Comparison of ENCODE assay signal across 17 cellular contexts in genomic region chr12:132788375-132789098, GRCh38. TPM values are rescaled to one million over a fixed set of nuclear protein-coding genes. Genes with fewer than 3 reads are reported as not detected.
DNase-seq lines count a peak whose midpoint lies in the region; ATAC-seq and TF ChIP-seq lines count a peak whose summit lies in the region.
"Had no signal": no experiment of that assay in that cellular context is flagged by ENCODE, and none has a peak within 500 bp of the region (broad histone marks: within the 10 kb centered on the region; RNA-seq: fewer than 3 reads in every experiment).

No MANE protein-coding gene starts in this region.

- H3K9me3 ChIP-seq in RWPE2 (ENCODE audit: severe bottlenecking), result no peaks in the 10 kb centered on the region
- H3K9me3 ChIP-seq: BLaER1, gastroesophageal sphincter, thyroid gland had no signal

- CTCF ChIA-PET in Calu3 (lab: Charles Lee), result no interaction called here

- H3K4me1 Mint-ChIP-seq in Calu3 (ENCODE audit: low read depth, unreplicated experiment), result no peaks in the 10 kb centered on the region
- H3K4me1 Mint-ChIP-seq in naive thymus-derived CD8-positive, alpha-beta T cell, result peaks cover 0 to 11% (median 6%) of the 10 kb centered on the region in 4 donors

- H3K9me3 Mint-ChIP-seq in Calu3 (ENCODE audit: low read depth, unreplicated experiment), result no peaks in the 10 kb centered on the region
- no peaks in the 10 kb centered on the region for H3K9me3 Mint-ChIP-seq in naive thymus-derived CD8-positive, alpha-beta T cell

- H3K4me3 ChIP-seq in RWPE2 (ENCODE audit: severe bottlenecking) (no peak overlapping the region), foreskin fibroblast (ENCODE audit: low read depth in 1 of 2, low read length in 2 of 2) (no peak overlapping the region)
- H3K4me3 ChIP-seq: BLaER1, gastroesophageal sphincter, skin epidermis, thyroid gland had no signal

- no peak overlapping the region for H3K4me3 Mint-ChIP-seq in Calu3 (ENCODE audit: low read depth, unreplicated experiment)
- no peak overlapping the region for H3K4me3 Mint-ChIP-seq in naive thymus-derived CD8-positive, alpha-beta T cell

- ATAC-seq in RWPE2 (ENCODE audit: low read depth), result peak; percentile 32; the same call in 1 of the 3 replicates
- peak; percentile 32 for ATAC-seq in left colon
- ATAC-seq in HG03521 (IDR thresholded peaks at IDR 0.05; ENCODE audit: unreplicated experiment), result no peak
- no peak for ATAC-seq in naive thymus-derived CD8-positive, alpha-beta T cell
- ATAC-seq: gastroesophageal sphincter, left ventricle myocardium superior had no signal

- peaks cover 76% of the 10 kb centered on the region for H3K36me3 Mint-ChIP-seq in Calu3 (ENCODE audit: insufficient read depth, unreplicated experiment)
- H3K36me3 Mint-ChIP-seq in naive thymus-derived CD8-positive, alpha-beta T cell, result peaks cover 6 to 67% (median 17%) of the 10 kb centered on the region in 3 donors

- POLR2A ChIA-PET in naive thymus-derived CD8-positive, alpha-beta T cell (lab: Charles Lee), result interaction anchor here (1.3 kb wide), 1 partner anchor 9 kb away, joined by 5 read pairs; no protein-coding TSS in a partner anchor

- no TSS peak for BruUV-seq in Calu3 (replicated peaks; lab: Mats Ljungman, UMichigan)

- no peak for TF ChIP-seq CTCF in Calu3 (IDR thresholded peaks at IDR 0.05; ENCODE audit: unreplicated experiment)
- TF ChIP-seq CTCF in RWPE2 (IDR thresholded peaks at IDR 0.05; ENCODE audit: poor library complexity, severe bottlenecking), result no peak
- no peak for TF ChIP-seq CTCF in foreskin fibroblast (IDR thresholded peaks at IDR 0.05; ENCODE audit: low read depth, low read length)

- H3K36me3 ChIP-seq in RWPE2 (ENCODE audit: low read depth), result peaks cover 49% of the 10 kb centered on the region

- H3K4me1 ChIP-seq in RWPE2 (ENCODE audit: insufficient read depth, poor library complexity, severe bottlenecking), result no peaks in the 10 kb centered on the region
- H3K4me1 ChIP-seq: BLaER1, gastroesophageal sphincter, thyroid gland had no signal

- peak; percentile 66 for DNase-seq in AG08396 (ENCODE audit: low spot score)
- no peak for DNase-seq in Calu3
- no peak for DNase-seq in RWPE2 (ENCODE audit: low spot score)
- no peak for DNase-seq in left colon
- no peak for DNase-seq in foreskin fibroblast
- no peak for DNase-seq in naive thymus-derived CD8-positive, alpha-beta T cell
- DNase-seq: activated gamma-delta T cell treated with Interleukin-2 at 50 U/mL for 16 hours; cortex of kidney; DMS153; left ventricle myocardium superior; NCI-H82; stimulated activated CD4-positive, alpha-beta T cell treated with anti-CD3 and anti-CD28 coated beads, Interleukin-4, amount 100 ng/mL, for 4 hours; thyroid gland had no signal

- intact Hi-C loops in Calu3 (cut with micrococcal nuclease; ENCODE audit: unreplicated experiment) (no loop called here), left colon (cut with DNase I, micrococcal nuclease) (no loop called here)

- peak overlapping the region; percentile 45 for H3K27ac Mint-ChIP-seq in Calu3 (ENCODE audit: unreplicated experiment)
- peak overlapping the region in 4 of 10 donors; percentile 41 to 82 (median 61) for H3K27ac Mint-ChIP-seq in naive thymus-derived CD8-positive, alpha-beta T cell

- H3K27me3 ChIP-seq in RWPE2 (ENCODE audit: insufficient read depth, poor library complexity, severe bottlenecking), result no peaks in the 10 kb centered on the region
- H3K27me3 ChIP-seq: BLaER1, gastroesophageal sphincter, thyroid gland had no signal

- H3K27ac ChIP-seq in RWPE2 (ENCODE audit: poor library complexity, severe bottlenecking), result no peak overlapping the region
- H3K27ac ChIP-seq: BLaER1, gastroesophageal sphincter, skin epidermis, thyroid gland had no signal

- no peaks in the 10 kb centered on the region for H3K27me3 Mint-ChIP-seq in Calu3 (ENCODE audit: unreplicated experiment)
- H3K27me3 Mint-ChIP-seq in naive thymus-derived CD8-positive, alpha-beta T cell, result no peaks in the 10 kb centered on the region

RNA-seq across cellular contexts. Expression of gene ANKLE2, which starts 26.9 kb away (rescaled TPM):
- 175 and 190 TPM in 2 replicates for total RNA-seq in Calu3 (2022)
- total RNA-seq in left colon, result 10 to 100 TPM; 41.2 to 50.0 TPM
- 100 to 1,000 TPM; 100 to 107 TPM for total RNA-seq in naive thymus-derived CD8-positive, alpha-beta T cell
- polyA plus RNA-seq in naive thymus-derived CD8-positive, alpha-beta T cell, result 10 to 100 TPM; 17.8 to 32.1 (median 23.0) TPM

RNA-seq across cellular contexts. Expression of gene GOLGA3, which starts 40.1 kb away (rescaled TPM):
- total RNA-seq in Calu3 (2022) (116 and 117 TPM in 2 replicates), left colon (10 to 100 TPM; 81.4 to 88.6 TPM)
- 10 to 100 TPM; 77.9 to 82.1 TPM for total RNA-seq in naive thymus-derived CD8-positive, alpha-beta T cell
- polyA plus RNA-seq in naive thymus-derived CD8-positive, alpha-beta T cell, result 10 to 100 TPM in 2 of 3 donors, 1 to 10 TPM in 1; 2.7 to 18.1 (median 12.2) TPM

Comparison
In these comparisons a context has a peak if more than half of its experiments do, and no peak if none do; other contexts are left out.
1. ATAC-seq: peak in RWPE2 (single experiment) and left colon (single experiment); none in HG03521 (single experiment) and naive thymus-derived CD8-positive, alpha-beta T cell (0 of 2).